Comparison of ENCODE assay signal across 8 cellular contexts in genomic region chr16:69726313-69727060, GRCh38. TPM values are rescaled to one million over a fixed set of nuclear protein-coding genes. Genes with fewer than 3 reads are reported as not detected.
DNase-seq lines count a peak whose midpoint lies in the region; ATAC-seq, FAIRE-seq and TF ChIP-seq lines count a peak whose summit lies in the region.

NQO1 (minus strand) TSS chr16:69726560; CDS start chr16:69726439, 121 bp downstream.

- no peak for TF ChIP-seq CTCF in fibroblast of lung (conservative IDR thresholded peaks at IDR 0.05 in 1 of 2, IDR thresholded peaks at IDR 0.05 in 1 of 2; ENCODE audit: low read depth in 1 of 2, low read length in 2 of 2)

- H3K36me3 Mint-ChIP-seq in naive thymus-derived CD8-positive, alpha-beta T cell = no peaks in the 10 kb centered on the region

- peak within 1 kb of the TSS; percentile 88 to 98 (median 94) for H3K4me3 Mint-ChIP-seq in naive thymus-derived CD8-positive, alpha-beta T cell

- POLR2A ChIA-PET in naive thymus-derived CD8-positive, alpha-beta T cell (lab: Charles Lee) = interaction anchor here (0.8 to 3.6 kb wide), 5 partner anchors 10 to 36 kb away, joined by 3 to 28 read pairs (median 5); partner anchors contain the start of genes NOB1 and WWP2

- H3K27me3 ChIP-seq in fibroblast of lung (ENCODE audit: control insufficient read depth, insufficient read depth, low read length) = no peaks in the 10 kb centered on the region

- peak within 1 kb of the TSS; percentile 58 for H3K9ac ChIP-seq in fibroblast of lung (ENCODE audit: insufficient read depth, low read length)

- peak within 1 kb of the TSS; percentile 81 to 97 (median 91) for H3K27ac Mint-ChIP-seq in naive thymus-derived CD8-positive, alpha-beta T cell

- peak within 1 kb of the TSS; percentile 66 to 83 (median 78) for H3K4me3 ChIP-seq in fibroblast of lung (replicated peaks in 1 of 4; ENCODE audit: control extremely low read depth in 1 of 4, insufficient read depth in 1 of 4, low read depth in 3 of 4, low read length in 4 of 4)

- peak within 1 kb of the TSS; percentile 93 for H3K4me2 ChIP-seq in fibroblast of lung (ENCODE audit: extremely low read depth, insufficient read depth, low read length)

- no peak; the same call in 1 of the 2 replicates for TF ChIP-seq RAD21 in Ishikawa (IDR thresholded peaks at IDR 0.05; ENCODE audit: low read depth)

- peak; percentile 25; the same call in 1 of the 2 replicates for TF ChIP-seq EP300 in Ishikawa (IDR thresholded peaks at IDR 0.05; ENCODE audit: borderline replicate concordance)

- no peaks in the 10 kb centered on the region for H3K9me3 ChIP-seq in fibroblast of lung (ENCODE audit: control insufficient read depth, insufficient read depth, low read depth, low read length)

- peak; percentile 96 for ATAC-seq in GM21528 (IDR thresholded peaks at IDR 0.05; ENCODE audit: low FRiP score, unreplicated experiment)
- peak; percentile 98 to 99 for ATAC-seq in naive thymus-derived CD8-positive, alpha-beta T cell

- peaks cover 0 to 2% (median 0%) of the 10 kb centered on the region in 5 donors for H3K27me3 Mint-ChIP-seq in naive thymus-derived CD8-positive, alpha-beta T cell

- no peaks in the 10 kb centered on the region for H4K20me1 ChIP-seq in fibroblast of lung (ENCODE audit: control insufficient read depth, extremely low read depth, insufficient read depth, low read length)

- H3K4me1 ChIP-seq in fibroblast of lung (ENCODE audit: control insufficient read depth, extremely low read depth, insufficient read depth, low read length) = peaks cover 2% of the 10 kb centered on the region

- peaks cover 45% of the 10 kb centered on the region for H3K79me2 ChIP-seq in fibroblast of lung (ENCODE audit: control insufficient read depth, insufficient read depth, low read length)

- H3K36me3 ChIP-seq in fibroblast of lung (ENCODE audit: control insufficient read depth, insufficient read depth, low read length) = no peaks in the 10 kb centered on the region

- H2AFZ ChIP-seq in fibroblast of lung (ENCODE audit: low read length) = peak within 1 kb of the TSS; percentile 25

- DNase-seq in DMS153 (lab: John Stamatoyannopoulos, UW) (peak; percentile 97), RCC 7860 (ENCODE audit: low spot score) (peak; percentile 98), fibroblast of lung (ENCODE audit: low read depth in 2 of 2) (peak; percentile 96 to 98)
- DNase-seq in activated T-helper 1 cell treated with anti-CD3 and anti-CD28 coated beads, Interleukin-2, amount 50 U/mL, for 16 hours (ENCODE audit: low read depth in 1 of 2, low spot score in 1 of 2) = peak; percentile 73 to 79
- DNase-seq in naive thymus-derived CD8-positive, alpha-beta T cell = peak; percentile 66 to 92 (median 81)
- peak; percentile 60 to 78 (median 72) for DNase-seq in stimulated activated naive CD4-positive, alpha-beta T cell (lab: John Stamatoyannopoulos, UW)

- H3K4me1 Mint-ChIP-seq in naive thymus-derived CD8-positive, alpha-beta T cell = peaks cover 11 to 37% (median 25%) of the 10 kb centered on the region in 4 donors

- H3K9me3 Mint-ChIP-seq in naive thymus-derived CD8-positive, alpha-beta T cell = no peaks in the 10 kb centered on the region

- peak; percentile 81 for FAIRE-seq in RCC 7860 (lab: Jason Lieb, UNC)

- peak within 1 kb of the TSS; percentile 91 for H3K27ac ChIP-seq in fibroblast of lung (ENCODE audit: insufficient read depth, low read length)

TF ChIP-seq in Ishikawa, 13 proteins besides CTCF, POLR2A, EP300 and RAD21:
- TF ChIP-seq YY1 (IDR thresholded peaks at IDR 0.05; ENCODE audit: low read depth) (0 out of 2 replicates have a peak, but pooled peaks have one; percentile 7), ZBTB7A (IDR thresholded peaks at IDR 0.05; ENCODE audit: low read depth) (no peak), FOXM1 (IDR thresholded peaks at IDR 0.05; ENCODE audit: borderline replicate concordance, low read depth) (0 out of 2 replicates have a peak, but pooled peaks have one; percentile 49), NFIC (IDR thresholded peaks at IDR 0.05) (no peak; the same call in 1 of the 2 replicates), CREB1 (IDR thresholded peaks at IDR 0.05; ENCODE audit: low read depth) (peak; percentile 26; the same call in 1 of the 2 replicates), TCF12 (IDR thresholded peaks at IDR 0.05; ENCODE audit: low read depth) (peak; percentile 62; the same call in 1 of the 2 replicates), CEBPB (IDR thresholded peaks at IDR 0.05) (no peak), TAF1 (IDR thresholded peaks at IDR 0.05; ENCODE audit: low read depth) (peak; percentile 27; the same call in 1 of the 2 replicates), TEAD4 (IDR thresholded peaks at IDR 0.05) (peak; percentile 48; the same call in 1 of the 2 replicates), REST (IDR thresholded peaks at IDR 0.05; ENCODE audit: low read depth) (no peak), EGR1 (IDR thresholded peaks at IDR 0.05) (no peak)
- TF ChIP-seq, protein P1, sequence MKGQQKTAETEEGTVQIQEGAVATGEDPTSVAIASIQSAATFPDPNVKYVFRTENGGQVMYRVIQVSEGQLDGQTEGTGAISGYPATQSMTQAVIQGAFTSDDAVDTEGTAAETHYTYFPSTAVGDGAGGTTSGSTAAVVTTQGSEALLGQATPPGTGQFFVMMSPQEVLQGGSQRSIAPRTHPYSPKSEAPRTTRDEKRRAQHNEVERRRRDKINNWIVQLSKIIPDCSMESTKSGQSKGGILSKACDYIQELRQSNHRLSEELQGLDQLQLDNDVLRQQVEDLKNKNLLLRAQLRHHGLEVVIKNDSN (IDR thresholded peaks at IDR 0.05) = no peak
- TF ChIP-seq, protein P2, sequence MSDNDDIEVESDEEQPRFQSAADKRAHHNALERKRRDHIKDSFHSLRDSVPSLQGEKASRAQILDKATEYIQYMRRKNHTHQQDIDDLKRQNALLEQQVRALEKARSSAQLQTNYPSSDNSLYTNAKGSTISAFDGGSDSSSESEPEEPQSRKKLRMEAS (IDR thresholded peaks at IDR 0.05) = peak; percentile 90

RNA-seq across cellular contexts. Expression of gene NQO1, which starts in this region (rescaled TPM):
- total RNA-seq in fibroblast of lung = 494 and 779 TPM in 2 replicates
- polyA plus RNA-seq in fibroblast of lung = 583 and 732 TPM in 2 replicates
- 630 and 830 TPM in 2 replicates for polyA plus RNA-seq in fibroblast of lung (2012)
- 314 and 419 TPM in 2 replicates for polyA minus RNA-seq in fibroblast of lung (ENCODE audit: low replicate concordance)
- total RNA-seq in naive thymus-derived CD8-positive, alpha-beta T cell = 1 to 10 TPM; 3.4 to 3.7 TPM
- 1 to 10 TPM; 2.5 to 4.1 (median 3.0) TPM for polyA plus RNA-seq in naive thymus-derived CD8-positive, alpha-beta T cell

Comparison
In these comparisons a context has a peak if more than half of its experiments do, and no peak if none do; other contexts are left out.
1. Peak in every context shown above with its lines: DNase-seq, ATAC-seq, H3K4me3 ChIP-seq and H3K27ac ChIP-seq.
2. RNA of gene NQO1 (total RNA-seq): 494 to 779 TPM in fibroblast of lung; 3.4 to 3.7 TPM in naive thymus-derived CD8-positive, alpha-beta T cell; every median in the first group is over 100 times any median in the second.
3. RNA of gene NQO1 (polyA plus RNA-seq): 583 to 830 TPM in fibroblast of lung; 2.5 to 4.1 TPM in naive thymus-derived CD8-positive, alpha-beta T cell; every median in the first group is over 100 times any median in the second.